ENCODE assay signal across 9 cellular contexts in genomic region chr11:827146-827860, GRCh38. TPM values are rescaled to one million over a fixed set of nuclear protein-coding genes. Genes with fewer than 3 reads are reported as not detected.
DNase-seq lines count a peak whose midpoint lies in the region; ATAC-seq, FAIRE-seq and TF ChIP-seq lines count a peak whose summit lies in the region.
"Had no signal": no experiment of that assay in that cellular context is flagged by ENCODE, and none has a peak within 500 bp of the region (broad histone marks: within the 10 kb centered on the region; RNA-seq: fewer than 3 reads in every experiment).

No MANE protein-coding gene starts in this region.

- WGBS in GM12878 (ENCODE audit: insufficient coverage, insufficient replicate concordance, low lambda C conversion rate, missing lambda C conversion rate) = under 1% methylated on average over 54 of the region's 66 CpGs

- peak overlapping the region; percentile 100 for H3K4me2 ChIP-seq in GM12878 (ENCODE audit: control insufficient read depth, insufficient read depth)

- CTCF ChIA-PET in GM12878 (lab: Yijun Ruan, JAX) = no interaction called here

- H4K20me1 ChIP-seq in GM12878 (ENCODE audit: control insufficient read depth, insufficient read depth) = no peaks in the 10 kb centered on the region

- H3K36me3 ChIP-seq in GM12878 (ENCODE audit: control insufficient read depth in 2 of 2, insufficient read depth in 2 of 2, low read length in 1 of 2) (no peaks in the 10 kb centered on the region; a peak in 2 of 4 replicates), mucosa of descending colon (ENCODE audit: low read depth) (no peaks in the 10 kb centered on the region)

- H3K9me3 ChIP-seq in GM12878 (replicated peaks; ENCODE audit: control insufficient read depth, insufficient read depth, low read length) (no peaks in the 10 kb centered on the region), mucosa of descending colon (no peaks in the 10 kb centered on the region)

- RAD21 ChIA-PET in GM12878 (lab: Charles Lee; ENCODE audit: unreplicated experiment) = no interaction called here

- ATAC-seq in HG03460 (IDR thresholded peaks at IDR 0.05; ENCODE audit: unreplicated experiment) (peak; percentile 37), GM12878 (peak; percentile 66), mucosa of descending colon (peak; percentile 61)

- DNase-seq in NCI-H1417 (lab: John Stamatoyannopoulos, UW) (peak; percentile 30 to 48 (median 42)), NCI-H1417 treated with DMSO at 0.1 percent for 48 hours (lab: John Stamatoyannopoulos, UW) (no peak), GM12878 (ENCODE audit: low read depth, low spot score) (no peak), mucosa of descending colon (peak; percentile 62 to 83 (median 83)), HTR-8/SVneo (ENCODE audit: insufficient read length, low spot score) (no peak), NCI-H2107 treated with DMSO at 0.1 percent for 48 hours (lab: John Stamatoyannopoulos, UW; ENCODE audit: unreplicated experiment) (no peak), inferior parietal cortex (ENCODE audit: extremely low spot score) (no peak)

- in situ Hi-C loops in GM12878 (cut with MboI) = no loop called here

- no peaks in the 10 kb centered on the region; a peak in 3 of 4 replicates for H3K27me3 ChIP-seq in GM12878 (replicated peaks in 1 of 2; ENCODE audit: control insufficient read depth in 2 of 2, insufficient read depth in 2 of 2, low read length in 1 of 2)

- H3K4me3 ChIP-seq in GM12878 (peak overlapping the region; percentile 93), mucosa of descending colon (peak overlapping the region; percentile 21)

- TF ChIP-seq POLR2A in GM12878 (IDR thresholded peaks at IDR 0.05; ENCODE audit: low read depth, low read length) = peak; percentile 74

- SMC1A ChIA-PET in GM12878 (lab: Charles Lee; ENCODE audit: uncharacterized antibody, unreplicated experiment) = interaction anchor here (0.5 kb wide), 1 partner anchor 177 kb away, joined by 3 read pairs; no protein-coding TSS in a partner anchor

- no peak for FAIRE-seq in GM12878 (lab: Jason Lieb, UNC)
- FAIRE-seq in HTR-8/SVneo (lab: Jason Lieb, UNC) = no peak
- FAIRE-seq: A204.1 had no signal

- peak overlapping the region; percentile 77 for H3K9ac ChIP-seq in GM12878 (ENCODE audit: control insufficient read depth, insufficient read depth, low read length)

- TF ChIP-seq EP300 in GM12878 (IDR thresholded peaks at IDR 0.05; ENCODE audit: borderline replicate concordance in 1 of 2, control insufficient read depth in 1 of 2, low read depth in 2 of 2, low read length in 2 of 2) = no peak

- TF ChIP-seq RAD21 in GM12878 (IDR thresholded peaks at IDR 0.05; ENCODE audit: insufficient read depth, low read depth, low read length) = no peak

- TF ChIP-seq CTCF in GM12878 (IDR thresholded peaks at IDR 0.05 in 2 of 3, conservative IDR thresholded peaks at IDR 0.05 in 1 of 3; ENCODE audit: control insufficient read depth in 2 of 3, extremely low read depth in 1 of 3, insufficient read depth in 1 of 3, low read depth in 3 of 3, low read length in 3 of 3) (no peak), mucosa of descending colon (IDR thresholded peaks at IDR 0.05) (no peak)

- H3K4me1 ChIP-seq in GM12878 (ENCODE audit: control insufficient read depth, insufficient read depth, low read length) = peaks cover 34% of the 10 kb centered on the region
- H3K4me1 ChIP-seq in mucosa of descending colon (ENCODE audit: low read depth) = peaks cover 71% of the 10 kb centered on the region

- peak overlapping the region; percentile 75 for H3K27ac ChIP-seq in GM12878 (ENCODE audit: control insufficient read depth, insufficient read depth)

- POLR2A ChIA-PET in GM12878 (lab: Charles Lee) = interaction anchor here (1.2 to 5.2 kb wide), 2 partner anchors 8 to 13 kb away, joined by 3 to 33 read pairs; partner anchors contain the start of gene PNPLA2

- H2AFZ ChIP-seq in GM12878 (ENCODE audit: control insufficient read depth, low read depth, low read length) = peak overlapping the region; percentile 73

- no peaks in the 10 kb centered on the region for H3K79me2 ChIP-seq in GM12878 (ENCODE audit: control insufficient read depth, insufficient read depth, low read length)

- intact Hi-C loops in GM12878 (cut with micrococcal nuclease; ENCODE audit: unreplicated experiment) (no loop called here), mucosa of descending colon (cut with DNase I, micrococcal nuclease) (no loop called here)

- BruUV-seq in GM12878 (replicated peaks; lab: Mats Ljungman, UMichigan) = no TSS peak

RNA-seq across cellular contexts. Expression of gene CRACR2B, which starts 0.4 kb away (rescaled TPM):
- total RNA-seq in GM12878 (2013; cell fraction: nucleolus; rRNA removed) = 19.6 and 20.5 TPM in 2 replicates
- total RNA-seq in GM12878 (2014; rRNA removed) (19.2 and 20.1 TPM in 2 replicates), GM12878 (2014; rRNA removed; fragmentation: Illumina TruSeq; extraction: Trizol) (3.0 and 3.7 TPM in 2 replicates), GM12878 (2021) (29.6 and 32.6 TPM in 2 replicates), mucosa of descending colon (100 to 1,000 TPM in 2 of 3 donors, 10 to 100 TPM in 1; 43.5 to 137 (median 129) TPM)
- 2.2 TPM for polyA plus RNA-seq in GM12878 (2011; ENCODE audit: low read depth)
- polyA plus RNA-seq in GM12878 (2011; rRNA removed) (3.3 and 8.8 TPM in 2 replicates), GM12878 (2014; fragmentation: Illumina TruSeq; extraction: Trizol) (0.43 and 4.4 TPM in 2 replicates), GM12878 (2014; fragmentation: Nextera tagmentation; extraction: Ambion mirVana) (under 1 TPM; 0.10 to 0.31 TPM), GM12878 (2014; rRNA removed) (33.7 and 44.0 TPM in 2 replicates), GM12878 (2016; fragmentation: Nextera tagmentation; extraction: Ambion mirVana) (10 to 100 TPM; 16.6 to 17.0 TPM)
- 12.4 and 20.6 TPM in 2 replicates for polyA plus RNA-seq in GM12878 (2011; cell fraction: cytosol; rRNA removed)
- 217 and 287 TPM in 2 replicates for polyA plus RNA-seq in GM12878 (2011; cell fraction: nucleus; rRNA removed)
- polyA plus RNA-seq in GM12878 (2012) = 8.8 and 10.3 TPM in 2 replicates
- 2.9 and 6.7 TPM in 2 replicates for polyA minus RNA-seq in GM12878 (2011; rRNA and poly(A)+ RNA removed)
- polyA minus RNA-seq in GM12878 (2011; cell fraction: cytosol; rRNA and poly(A)+ RNA removed) = 5.2 and 5.9 TPM in 2 replicates
- 26.6 and 33.3 TPM in 2 replicates for polyA minus RNA-seq in GM12878 (2011; cell fraction: nucleus; rRNA and poly(A)+ RNA removed)

RNA-seq across cellular contexts. Expression of gene CD151, which starts 5.4 kb away (rescaled TPM):
- total RNA-seq in GM12878 (2013; cell fraction: nucleolus; rRNA removed) = 31.6 and 37.0 TPM in 2 replicates
- 26.2 and 37.1 TPM in 2 replicates for total RNA-seq in GM12878 (2014; rRNA removed)
- 11.1 and 17.6 TPM in 2 replicates for total RNA-seq in GM12878 (2014; rRNA removed; fragmentation: Illumina TruSeq; extraction: Trizol)
- total RNA-seq in GM12878 (2021) = 28.6 and 31.7 TPM in 2 replicates
- polyA plus RNA-seq in GM12878 (2011; ENCODE audit: low read depth) = 11.6 TPM
- polyA plus RNA-seq in GM12878 (2011; rRNA removed) = 19.9 and 39.6 TPM in 2 replicates
- 55.0 and 67.3 TPM in 2 replicates for polyA plus RNA-seq in GM12878 (2011; cell fraction: cytosol; rRNA removed)
- polyA plus RNA-seq in GM12878 (2011; cell fraction: nucleus; rRNA removed) = 150 and 186 TPM in 2 replicates
- 30.4 and 30.5 TPM in 2 replicates for polyA plus RNA-seq in GM12878 (2012)
- polyA plus RNA-seq in GM12878 (2014; fragmentation: Illumina TruSeq; extraction: Trizol) = 1.5 and 9.4 TPM in 2 replicates
- polyA plus RNA-seq in GM12878 (2014; fragmentation: Nextera tagmentation; extraction: Ambion mirVana) = 1 to 10 TPM in 1 of 2 experiments, under 1 TPM in 1; 0.52 to 1.4 TPM
- polyA plus RNA-seq in GM12878 (2014; rRNA removed) = 40.1 and 41.7 TPM in 2 replicates
- polyA plus RNA-seq in GM12878 (2016; fragmentation: Nextera tagmentation; extraction: Ambion mirVana) = 10 to 100 TPM in 1 of 2 experiments, 1 to 10 TPM in 1; 9.4 to 11.7 TPM
- 32.0 and 60.1 TPM in 2 replicates for polyA minus RNA-seq in GM12878 (2011; rRNA and poly(A)+ RNA removed)
- polyA minus RNA-seq in GM12878 (2011; cell fraction: cytosol; rRNA and poly(A)+ RNA removed) = 19.9 and 21.7 TPM in 2 replicates
- polyA minus RNA-seq in GM12878 (2011; cell fraction: nucleus; rRNA and poly(A)+ RNA removed) = 35.8 and 46.4 TPM in 2 replicates
- total RNA-seq in mucosa of descending colon = 100 to 1,000 TPM; 364 to 415 (median 378) TPM

RNA-seq across cellular contexts. Expression of gene PNPLA2, which starts 8.6 kb away (rescaled TPM):
- total RNA-seq in GM12878 (2013; cell fraction: nucleolus; rRNA removed) = 29.4 and 31.7 TPM in 2 replicates
- 9.3 and 9.8 TPM in 2 replicates for total RNA-seq in GM12878 (2014; rRNA removed)
- total RNA-seq in GM12878 (2014; rRNA removed; fragmentation: Illumina TruSeq; extraction: Trizol) = 2.5 and 4.2 TPM in 2 replicates
- total RNA-seq in GM12878 (2021) = 33.4 and 34.0 TPM in 2 replicates
- 10.9 TPM for polyA plus RNA-seq in GM12878 (2011; ENCODE audit: low read depth)
- 1.7 and 5.1 TPM in 2 replicates for polyA plus RNA-seq in GM12878 (2011; rRNA removed)
- 6.0 and 8.6 TPM in 2 replicates for polyA plus RNA-seq in GM12878 (2011; cell fraction: cytosol; rRNA removed)
- 225 and 234 TPM in 2 replicates for polyA plus RNA-seq in GM12878 (2011; cell fraction: nucleus; rRNA removed)
- polyA plus RNA-seq in GM12878 (2012) = 29.5 and 33.5 TPM in 2 replicates
- polyA plus RNA-seq in GM12878 (2014; fragmentation: Illumina TruSeq; extraction: Trizol) = 1.5 and 6.4 TPM in 2 replicates
- under 1 TPM; 0.19 to 0.62 TPM for polyA plus RNA-seq in GM12878 (2014; fragmentation: Nextera tagmentation; extraction: Ambion mirVana)
- polyA plus RNA-seq in GM12878 (2014; rRNA removed) = 18.3 and 26.5 TPM in 2 replicates
- 10 to 100 TPM; 15.5 to 16.1 TPM for polyA plus RNA-seq in GM12878 (2016; fragmentation: Nextera tagmentation; extraction: Ambion mirVana)
- 9.9 and 21.7 TPM in 2 replicates for polyA minus RNA-seq in GM12878 (2011; rRNA and poly(A)+ RNA removed)
- 7.4 and 10.4 TPM in 2 replicates for polyA minus RNA-seq in GM12878 (2011; cell fraction: cytosol; rRNA and poly(A)+ RNA removed)
- 51.3 and 63.1 TPM in 2 replicates for polyA minus RNA-seq in GM12878 (2011; cell fraction: nucleus; rRNA and poly(A)+ RNA removed)
- 100 to 1,000 TPM; 138 to 253 (median 167) TPM for total RNA-seq in mucosa of descending colon

RNA-seq across cellular contexts. Expression of gene POLR2L, which starts 15.0 kb away (rescaled TPM):
- total RNA-seq in GM12878 (2013; cell fraction: nucleolus; rRNA removed) = 10.3 and 15.3 TPM in 2 replicates
- total RNA-seq in GM12878 (2014; rRNA removed) (366 and 432 TPM in 2 replicates), GM12878 (2014; rRNA removed; fragmentation: Illumina TruSeq; extraction: Trizol) (60.2 and 68.7 TPM in 2 replicates), GM12878 (2021) (133 and 137 TPM in 2 replicates), mucosa of descending colon (10 to 100 TPM; 67.1 to 86.8 (median 82.1) TPM)
- polyA plus RNA-seq in GM12878 (2011; ENCODE audit: low read depth) = 11.2 TPM
- polyA plus RNA-seq in GM12878 (2011; rRNA removed) (13.7 and 44.2 TPM in 2 replicates), GM12878 (2014; fragmentation: Illumina TruSeq; extraction: Trizol) (2.2 and 23.1 TPM in 2 replicates), GM12878 (2014; fragmentation: Nextera tagmentation; extraction: Ambion mirVana) (100 to 1,000 TPM in 1 of 2 experiments, 10 to 100 TPM in 1; 68.8 to 117 TPM), GM12878 (2014; rRNA removed) (318 and 463 TPM in 2 replicates), GM12878 (2016; fragmentation: Nextera tagmentation; extraction: Ambion mirVana) (100 to 1,000 TPM; 439 to 497 TPM)
- polyA plus RNA-seq in GM12878 (2011; cell fraction: cytosol; rRNA removed) = 76.2 and 168 TPM in 2 replicates
- 129 and 164 TPM in 2 replicates for polyA plus RNA-seq in GM12878 (2011; cell fraction: nucleus; rRNA removed)
- polyA plus RNA-seq in GM12878 (2012) = 136 and 240 TPM in 2 replicates
- 70.2 and 136 TPM in 2 replicates for polyA minus RNA-seq in GM12878 (2011; rRNA and poly(A)+ RNA removed)
- polyA minus RNA-seq in GM12878 (2011; cell fraction: cytosol; rRNA and poly(A)+ RNA removed) = 63.5 and 71.9 TPM in 2 replicates
- polyA minus RNA-seq in GM12878 (2011; cell fraction: nucleus; rRNA and poly(A)+ RNA removed) = 35.2 and 55.4 TPM in 2 replicates

RNA-seq across cellular contexts. Expression of gene TSPAN4, which starts 15.3 kb away (rescaled TPM):
- total RNA-seq in GM12878 (2013; cell fraction: nucleolus; rRNA removed) = 47.0 and 47.6 TPM in 2 replicates
- total RNA-seq in GM12878 (2014; rRNA removed) (9.3 and 10.1 TPM in 2 replicates), GM12878 (2014; rRNA removed; fragmentation: Illumina TruSeq; extraction: Trizol) (2.3 and 2.7 TPM in 2 replicates), GM12878 (2021) (8.7 and 9.0 TPM in 2 replicates), mucosa of descending colon (10 to 100 TPM in 2 of 3 donors, 1 to 10 TPM in 1; 9.2 to 42.4 (median 24.7) TPM)
- polyA plus RNA-seq in GM12878 (2011; ENCODE audit: low read depth) = 3.5 TPM
- polyA plus RNA-seq in GM12878 (2011; rRNA removed) (6.5 and 13.4 TPM in 2 replicates), GM12878 (2014; fragmentation: Illumina TruSeq; extraction: Trizol) (0.96 TPM in 1 of 2 replicates, not detected in the other), GM12878 (2014; fragmentation: Nextera tagmentation; extraction: Ambion mirVana) (under 1 TPM in 1 of 2 experiments, not detected in 1; 0.37 TPM), GM12878 (2014; rRNA removed) (11.6 and 14.0 TPM in 2 replicates), GM12878 (2016; fragmentation: Nextera tagmentation; extraction: Ambion mirVana) (1 to 10 TPM; 7.6 to 8.5 TPM)
- 22.9 and 34.0 TPM in 2 replicates for polyA plus RNA-seq in GM12878 (2011; cell fraction: cytosol; rRNA removed)
- polyA plus RNA-seq in GM12878 (2011; cell fraction: nucleus; rRNA removed) = 75.6 and 100 TPM in 2 replicates
- polyA plus RNA-seq in GM12878 (2012) = 6.5 and 6.8 TPM in 2 replicates
- 13.9 and 15.4 TPM in 2 replicates for polyA minus RNA-seq in GM12878 (2011; rRNA and poly(A)+ RNA removed)
- 21.0 and 24.9 TPM in 2 replicates for polyA minus RNA-seq in GM12878 (2011; cell fraction: cytosol; rRNA and poly(A)+ RNA removed)
- polyA minus RNA-seq in GM12878 (2011; cell fraction: nucleus; rRNA and poly(A)+ RNA removed) = 10.2 and 15.3 TPM in 2 replicates

Comparison
In these comparisons a context has a peak if more than half of its experiments do, and no peak if none do; other contexts are left out.
1. DNase-seq: peak in NCI-H1417 (3 of 3) and mucosa of descending colon (3 of 3); none in NCI-H1417 treated with DMSO at 0.1 percent for 48 hours (single experiment), GM12878 (single experiment), HTR-8/SVneo (single experiment), NCI-H2107 treated with DMSO at 0.1 percent for 48 hours (single experiment) and inferior parietal cortex (single experiment).
2. RNA of gene CD151, which starts 5.4 kb away (total RNA-seq): 364 to 415 TPM in mucosa of descending colon; 11.1 to 37.1 TPM in GM12878; every median in the first group is over 4 times any median in the second.
3. Peak in every context shown above with its lines, with median percentiles within 50 percentile points of each other: ATAC-seq.